Comparison of ENCODE assay signal across 20 cellular contexts in genomic region chr1:209629621-209630382, GRCh38. TPM values are rescaled to one million over a fixed set of nuclear protein-coding genes. Genes with fewer than 3 reads are reported as not detected.
DNase-seq lines count a peak whose midpoint lies in the region; ATAC-seq, FAIRE-seq and TF ChIP-seq lines count a peak whose summit lies in the region.
"Had no signal": no experiment of that assay in that cellular context is flagged by ENCODE, and none has a peak within 500 bp of the region (broad histone marks: within the 10 kb centered on the region; RNA-seq: fewer than 3 reads in every experiment).

No MANE protein-coding gene starts in this region.

- H4K20me1 ChIP-seq in GM23338 (replicated peaks; ENCODE audit: insufficient read depth) = no peaks in the 10 kb centered on the region
- H4K20me1 ChIP-seq: BLaER1 treated with 17β-estradiol and CSF1 and Interleukin-3, amounts not matched to agents 10 nM and 100 nM had no signal

- ATAC-seq in GM23338 (no peak), gastrocnemius medialis (no peak), GM21381 (IDR thresholded peaks at IDR 0.05; ENCODE audit: unreplicated experiment) (no peak), esophagus mucosa (no peak)
- ATAC-seq in CD8-positive, alpha-beta T cell = no peak

- H3K4me3 ChIP-seq in GM23338 (no peak overlapping the region), bronchial epithelial cell (ENCODE audit: low read depth, low read length) (no peak overlapping the region), gastrocnemius medialis (no peak overlapping the region)
- no peak overlapping the region for H3K4me3 ChIP-seq in CD8-positive, alpha-beta T cell (ENCODE audit: low read depth, low read length)
- H3K4me3 ChIP-seq: BLaER1 treated with 17β-estradiol and CSF1 and Interleukin-3, amounts not matched to agents 10 nM and 100 nM; PC-9 had no signal

- H3K9me3 ChIP-seq in gastrocnemius medialis = no peaks in the 10 kb centered on the region
- H3K9me3 ChIP-seq in CD8-positive, alpha-beta T cell (ENCODE audit: low read length) = no peaks in the 10 kb centered on the region

- no peak overlapping the region for H3K27ac ChIP-seq in GM23338 (ENCODE audit: low read depth)
- H3K27ac ChIP-seq in gastrocnemius medialis = peak overlapping the region; percentile 6 to 64 (median 41)
- H3K27ac ChIP-seq in CD8-positive, alpha-beta T cell (ENCODE audit: low read depth, low read length) = no peak overlapping the region
- H3K27ac ChIP-seq: BLaER1 treated with 17β-estradiol and CSF1 and Interleukin-3, amounts not matched to agents 10 nM and 100 nM; KMS-11; PC-9; RWPE1 had no signal

- DNase-seq in GM23338 (ENCODE audit: low spot score) = no peak
- no peak for DNase-seq in bronchial epithelial cell (ENCODE audit: low read depth)
- DNase-seq in head of caudate nucleus = peak in 25 of 42 donors; percentile 19 to 80 (median 60)
- no peak for DNase-seq in gastrocnemius medialis
- DNase-seq in CD8-positive, alpha-beta T cell = no peak
- DNase-seq: CD8-positive, alpha-beta memory T cell; DMS53; NCI-H1436; NCI-H1930; NCI-H345; NCI-H524 treated with DMSO at 0.1 percent for 48 hours; PC-9; SIG-M5 had no signal

- H3K27me3 ChIP-seq in GM23338 (ENCODE audit: insufficient read depth) (no peaks in the 10 kb centered on the region), bronchial epithelial cell (ENCODE audit: control insufficient read depth, insufficient read depth, low read length) (no peaks in the 10 kb centered on the region), gastrocnemius medialis (no peaks in the 10 kb centered on the region)
- no peaks in the 10 kb centered on the region for H3K27me3 ChIP-seq in CD8-positive, alpha-beta T cell (ENCODE audit: insufficient read depth, low read length)
- H3K27me3 ChIP-seq: BLaER1 treated with 17β-estradiol and CSF1 and Interleukin-3, amounts not matched to agents 10 nM and 100 nM had no signal

- H3K9me3 Mint-ChIP-seq in GM23338 = no peaks in the 10 kb centered on the region; the same call in 2 of the 3 replicates
- no peaks in the 10 kb centered on the region for H3K9me3 Mint-ChIP-seq in CD8-positive, alpha-beta T cell
- H3K9me3 Mint-ChIP-seq: CD8-positive, alpha-beta memory T cell had no signal

- FAIRE-seq in bronchial epithelial cell (lab: Jason Lieb, UNC) = peak; percentile 58
- FAIRE-seq: GM12891 had no signal

- no peaks in the 10 kb centered on the region; the same call in 2 of the 3 replicates for H3K36me3 Mint-ChIP-seq in GM23338 (ENCODE audit: low read depth)
- no peaks in the 10 kb centered on the region for H3K36me3 Mint-ChIP-seq in CD8-positive, alpha-beta T cell
- H3K36me3 Mint-ChIP-seq: CD8-positive, alpha-beta memory T cell had no signal

- no peak overlapping the region for H3K4me3 Mint-ChIP-seq in GM23338
- no peak overlapping the region for H3K4me3 Mint-ChIP-seq in CD8-positive, alpha-beta T cell
- H3K4me3 Mint-ChIP-seq: CD8-positive, alpha-beta memory T cell had no signal

- H3K4me1 Mint-ChIP-seq in GM23338 = peaks cover 34% of the 10 kb centered on the region
- peaks cover 2% of the 10 kb centered on the region for H3K4me1 Mint-ChIP-seq in CD8-positive, alpha-beta T cell (ENCODE audit: low read depth)

- no peaks in the 10 kb centered on the region for H3K79me2 ChIP-seq in GM23338 (replicated peaks; ENCODE audit: insufficient read depth)

- peaks cover 9% of the 10 kb centered on the region for H3K27me3 Mint-ChIP-seq in GM23338 (ENCODE audit: insufficient read depth, low read depth, poor library complexity)
- peaks cover 2% of the 10 kb centered on the region for H3K27me3 Mint-ChIP-seq in CD8-positive, alpha-beta T cell (ENCODE audit: low read depth)

- CTCF ChIA-PET in CD8-positive, alpha-beta T cell (lab: Charles Lee) = interaction anchor here (0.9 to 2.2 kb wide), 10 partner anchors 11 to 220 kb away, joined by 3 to 9 read pairs (median 4); no protein-coding TSS in a partner anchor

- peak overlapping the region; percentile 37 for H3K4me2 ChIP-seq in GM23338
- H3K4me2 ChIP-seq: KMS-11, PC-9 had no signal

- in situ Hi-C loops in gastrocnemius medialis (cut with MboI; ENCODE audit: low sequenced_read_pairs in 4 of 4) = loop anchor here in 3 of 4 donors (10.0 kb wide), 3 partner anchors 55 to 65 kb away; no protein-coding TSS in a partner anchor

- H3K27ac Mint-ChIP-seq in GM23338 = no peak overlapping the region
- no peak overlapping the region for H3K27ac Mint-ChIP-seq in CD8-positive, alpha-beta T cell

- POLR2A ChIA-PET in CD8-positive, alpha-beta T cell (lab: Charles Lee) = no interaction called here

- no peak for TF ChIP-seq CTCF in GM23338 (conservative IDR thresholded peaks at IDR 0.05; ENCODE audit: low read depth in 2 of 2)
- no peak for TF ChIP-seq CTCF in bronchial epithelial cell (IDR thresholded peaks at IDR 0.05; ENCODE audit: insufficient read depth, low read length, severe bottlenecking)
- no peak for TF ChIP-seq CTCF in gastrocnemius medialis (IDR thresholded peaks at IDR 0.05 in 4 of 5, conservative IDR thresholded peaks at IDR 0.05 in 1 of 5)
- TF ChIP-seq CTCF in CD8-positive, alpha-beta T cell (IDR thresholded peaks at IDR 0.05) = no peak

- H3K9me2 ChIP-seq in GM23338 (ENCODE audit: insufficient read depth) = peaks cover 5% of the 10 kb centered on the region; the same call in 1 of the 2 replicates

- intact Hi-C loops in head of caudate nucleus (cut with DNase I) (loop anchor here (5.0 kb wide), 1 partner anchor 53 kb away; no protein-coding TSS in a partner anchor), gastrocnemius medialis (cut with DNase I; ENCODE audit: low total_unique reads) (no loop called here)
- intact Hi-C loops in CD8-positive, alpha-beta T cell (cut with DNase I, micrococcal nuclease) = no loop called here

- H3K4me1 ChIP-seq in GM23338 (ENCODE audit: insufficient read depth) (peaks cover 15% of the 10 kb centered on the region), gastrocnemius medialis (peaks cover 47 to 49% of the 10 kb centered on the region in 2 donors)
- H3K4me1 ChIP-seq in CD8-positive, alpha-beta T cell (ENCODE audit: insufficient read depth, low read length) = no peaks in the 10 kb centered on the region

- H3K36me3 ChIP-seq in GM23338 (ENCODE audit: insufficient read depth) (no peaks in the 10 kb centered on the region), bronchial epithelial cell (ENCODE audit: control insufficient read depth, insufficient read depth, low read length) (peaks cover 69% of the 10 kb centered on the region), gastrocnemius medialis (no peaks in the 10 kb centered on the region)
- no peaks in the 10 kb centered on the region for H3K36me3 ChIP-seq in CD8-positive, alpha-beta T cell (ENCODE audit: insufficient read depth, low read length)

- no peaks in the 10 kb centered on the region for H3F3A ChIP-seq in GM23338 (replicated peaks; ENCODE audit: low read depth)

- H2AFZ ChIP-seq in GM23338 = no peak overlapping the region
- H2AFZ ChIP-seq: PC-9 had no signal

- TF ChIP-seq POLR2A in gastrocnemius medialis (IDR thresholded peaks at IDR 0.05) = no peak

TF ChIP-seq in GM23338, 12 proteins besides CTCF, POLR2A, EP300 and RAD21 (continues in another document):
- TF ChIP-seq ZNF331 (CRISPR knock-in tag; IDR thresholded peaks at IDR 0.05; ENCODE audit: low read depth) = no peak

RNA-seq across cellular contexts. Expression of gene LAMB3, which starts 22.4 kb away (rescaled TPM):
- 0.52 and 0.93 TPM in 2 replicates for total RNA-seq in GM23338 (2014; rRNA removed; shearing (Covaris generic))
- 0.05 and 0.19 TPM in 2 replicates for polyA plus RNA-seq in GM23338 (2016; fragmentation: Nextera tagmentation; extraction: Ambion mirVana)
- total RNA-seq in bronchial epithelial cell (1,162 and 3,106 TPM in 2 replicates), gastrocnemius medialis (1 to 10 TPM in 1 of 4 donors, under 1 TPM in 3; 0.61 to 1.9 (median 0.72) TPM), esophagus mucosa (76.7 TPM)
- not detected for total RNA-seq in CD8-positive, alpha-beta T cell

RNA-seq across cellular contexts. Expression of gene G0S2, which starts 45.4 kb away (rescaled TPM):
- 0.43 and 3.2 TPM in 2 replicates for total RNA-seq in GM23338 (2014; rRNA removed; shearing (Covaris generic))
- 6.0 and 8.2 TPM in 2 replicates for polyA plus RNA-seq in GM23338 (2016; fragmentation: Nextera tagmentation; extraction: Ambion mirVana)
- 301 and 418 TPM in 2 replicates for total RNA-seq in bronchial epithelial cell
- 1,000 to 10,000 TPM in 1 of 4 donors, 100 to 1,000 TPM in 1, 10 to 100 TPM in 2; 29.1 to 1,155 (median 83.4) TPM for total RNA-seq in gastrocnemius medialis
- 1 to 10 TPM; 1.4 to 1.5 TPM for total RNA-seq in CD8-positive, alpha-beta T cell
- total RNA-seq in esophagus mucosa = 2.3 TPM
- polyA plus RNA-seq: CD8-positive, alpha-beta memory T cell had no signal

RNA-seq across cellular contexts. Expression of gene CAMK1G, which starts 46.3 kb away (rescaled TPM):
- total RNA-seq in GM23338 (2014; rRNA removed; shearing (Covaris generic)) = 0.76 and 2.8 TPM in 2 replicates
- polyA plus RNA-seq in GM23338 (2016; fragmentation: Nextera tagmentation; extraction: Ambion mirVana) = 0.09 and 0.32 TPM in 2 replicates
- total RNA-seq in bronchial epithelial cell (not detected in 2 replicates), gastrocnemius medialis (under 1 TPM in 1 of 4 donors, not detected in 3; 0.16 TPM), esophagus mucosa (not detected)
- not detected for total RNA-seq in CD8-positive, alpha-beta T cell
- total RNA-seq: CD8-positive, alpha-beta memory T cell; H4; PC-9 had no signal
- polyA plus RNA-seq: CD8-positive, alpha-beta memory T cell had no signal

Comparison
In these comparisons a context has a peak if more than half of its experiments do, and no peak if none do; other contexts are left out.
1. DNase-seq: peak in head of caudate nucleus (25 of 42); none in GM23338 (single experiment), bronchial epithelial cell (single experiment), gastrocnemius medialis (0 of 2) and CD8-positive, alpha-beta T cell (0 of 7).
2. H3K27ac ChIP-seq: peak in gastrocnemius medialis (4 of 4); none in GM23338 (single experiment) and CD8-positive, alpha-beta T cell (single experiment).
3. RNA of gene LAMB3, which starts 22.4 kb away (total RNA-seq): 1,162 to 3,106 TPM in bronchial epithelial cell; 76.7 TPM in esophagus mucosa (single experiment), 0.61 to 1.9 TPM in gastrocnemius medialis, 0.52 to 0.93 TPM in GM23338 and not detected in CD8-positive, alpha-beta T cell; every median in the first group is over 10 times any median in the second.